In genomic region chr2:163185160-163185559, GRCh38 we compare ENCODE assay signal across 15 cellular contexts.
DNase-seq lines count a peak whose midpoint lies in the region; ATAC-seq and TF ChIP-seq lines count a peak whose summit lies in the region.
"Had no signal": no experiment of that assay in that cellular context is flagged by ENCODE, and none has a peak within 500 bp of the region (broad histone marks: within the 10 kb centered on the region; RNA-seq: fewer than 3 reads in every experiment).

No MANE protein-coding gene starts in this region.

- no peaks in the 10 kb centered on the region for H3K9me3 Mint-ChIP-seq in stimulated activated memory B cell treated with anti-CD40 and anti-IgM and Interleukin-4, amounts not matched to agents 10 μg/mL and 1 μg/mL and 100 μg/mL, for 72 hours
- H3K9me3 Mint-ChIP-seq: HFFc6 had no signal

- POLR2A ChIA-PET in A673 (lab: Charles Lee; ENCODE audit: low non-redundant PET) = no interaction called here

- H3K27me3 Mint-ChIP-seq in T-helper 17 cell = no peaks in the 10 kb centered on the region
- no peaks in the 10 kb centered on the region for H3K27me3 Mint-ChIP-seq in stimulated activated memory B cell treated with anti-CD40 and anti-IgM and Interleukin-4, amounts not matched to agents 10 μg/mL and 1 μg/mL and 100 μg/mL, for 72 hours
- H3K27me3 Mint-ChIP-seq: CD8-positive, alpha-beta memory T cell had no signal

- TF ChIP-seq CTCF in A673 (conservative IDR thresholded peaks at IDR 0.05; ENCODE audit: low read depth, low read length) = no peak

- no peaks in the 10 kb centered on the region for H3K4me1 ChIP-seq in A673 (ENCODE audit: insufficient read depth, low read length, poor library complexity, severe bottlenecking)
- H3K4me1 ChIP-seq: BLaER1 had no signal

- no peak overlapping the region for H3K4me3 ChIP-seq in A673 (ENCODE audit: low read depth, low read length, poor library complexity, severe bottlenecking)
- H3K4me3 ChIP-seq: BLaER1 had no signal

- no TSS peak for BruUV-seq in A673 (replicated peaks; lab: Mats Ljungman, UMichigan)

- no peaks in the 10 kb centered on the region for H3K36me3 Mint-ChIP-seq in T-helper 17 cell (ENCODE audit: low read depth)
- no peaks in the 10 kb centered on the region for H3K36me3 Mint-ChIP-seq in stimulated activated memory B cell treated with anti-CD40 and anti-IgM and Interleukin-4, amounts not matched to agents 10 μg/mL and 1 μg/mL and 100 μg/mL, for 72 hours
- H3K36me3 Mint-ChIP-seq: CD8-positive, alpha-beta memory T cell had no signal

- peaks cover 9% of the 10 kb centered on the region for H3K27me3 ChIP-seq in A673 (replicated peaks; ENCODE audit: insufficient read depth, low read depth, low read length, poor library complexity)
- H3K27me3 ChIP-seq: BLaER1 had no signal

- no peak overlapping the region for H3K27ac Mint-ChIP-seq in T-helper 17 cell
- H3K27ac Mint-ChIP-seq in stimulated activated memory B cell treated with anti-CD40 and anti-IgM and Interleukin-4, amounts not matched to agents 10 μg/mL and 1 μg/mL and 100 μg/mL, for 72 hours = no peak overlapping the region
- H3K27ac Mint-ChIP-seq: CD8-positive, alpha-beta memory T cell; HFFc6 had no signal

- intact Hi-C loops in A673 (cut with micrococcal nuclease; ENCODE audit: unreplicated experiment) = loop anchor here (10.0 kb wide), 1 partner anchor 690 kb away; no protein-coding TSS in a partner anchor

- H3K9me3 ChIP-seq in A673 (ENCODE audit: low read depth, low read length, poor library complexity, severe bottlenecking) (no peaks in the 10 kb centered on the region), T-helper 17 cell (ENCODE audit: control insufficient read depth, low read length, poor library complexity, severe bottlenecking) (no peaks in the 10 kb centered on the region)
- H3K9me3 ChIP-seq: BLaER1 had no signal

- no peaks in the 10 kb centered on the region for H3K4me1 Mint-ChIP-seq in T-helper 17 cell
- H3K4me1 Mint-ChIP-seq in stimulated activated memory B cell treated with anti-CD40 and anti-IgM and Interleukin-4, amounts not matched to agents 10 μg/mL and 1 μg/mL and 100 μg/mL, for 72 hours = no peaks in the 10 kb centered on the region
- H3K4me1 Mint-ChIP-seq: CD8-positive, alpha-beta memory T cell had no signal

- ATAC-seq in T-helper 17 cell = no peak
- no peak for ATAC-seq in stimulated activated memory B cell treated with anti-CD40 and anti-IgM and Interleukin-4, amounts not matched to agents 10 μg/mL and 1 μg/mL and 100 μg/mL, for 72 hours

- no peak overlapping the region for H3K4me3 Mint-ChIP-seq in T-helper 17 cell
- H3K4me3 Mint-ChIP-seq in stimulated activated memory B cell treated with anti-CD40 and anti-IgM and Interleukin-4, amounts not matched to agents 10 μg/mL and 1 μg/mL and 100 μg/mL, for 72 hours = no peak overlapping the region
- H3K4me3 Mint-ChIP-seq: CD8-positive, alpha-beta memory T cell; HFFc6 had no signal

- CTCF ChIA-PET in A673 (lab: Charles Lee) = no interaction called here

- H3K36me3 ChIP-seq in A673 (ENCODE audit: insufficient read depth, low read length, poor library complexity, severe bottlenecking) = no peaks in the 10 kb centered on the region
- H3K36me3 ChIP-seq: BLaER1 had no signal

- DNase-seq in A673 (ENCODE audit: low spot score) (peak; percentile 32), NCI-H69 (lab: John Stamatoyannopoulos, UW) (peak; percentile 41), amniotic epithelial cell (ENCODE audit: low read depth) (peak; percentile 39), iris pigment epithelial cell (ENCODE audit: low read depth) (peak; percentile 46), amniotic stem cell (lab: John Stamatoyannopoulos, UW) (no peak), T-helper 17 cell (no peak), KG1 (lab: John Stamatoyannopoulos, UW) (no peak)
- DNase-seq: AML-193; CD8-positive, alpha-beta memory T cell; DMS 273 treated with DMSO at 0.1 percent for 48 hours; HCEC 1CT; HFFc6 had no signal

- no peak overlapping the region for H3K27ac ChIP-seq in A673 (ENCODE audit: low read depth, low read length, poor library complexity, severe bottlenecking)
- H3K27ac ChIP-seq: 22Rv1, BLaER1 had no signal

Comparison
In these comparisons a context has a peak if more than half of its experiments do, and no peak if none do; other contexts are left out.
1. DNase-seq: peak in A673 (single experiment), NCI-H69 (single experiment), amniotic epithelial cell (single experiment) and iris pigment epithelial cell (single experiment); none in amniotic stem cell (single experiment), T-helper 17 cell (0 of 3) and KG1 (single experiment).